17 cellular contexts compared by ENCODE assay signal in genomic region chr13:110310541-110311491, GRCh38. TPM values are rescaled to one million over a fixed set of nuclear protein-coding genes. Genes with fewer than 3 reads are reported as not detected.
DNase-seq lines count a peak whose midpoint lies in the region; ATAC-seq and TF ChIP-seq lines count a peak whose summit lies in the region.
"Had no signal": no experiment of that assay in that cellular context is flagged by ENCODE, and none has a peak within 500 bp of the region (broad histone marks: within the 10 kb centered on the region; RNA-seq: fewer than 3 reads in every experiment).

No MANE protein-coding gene starts in this region.

- H3K4me1 Mint-ChIP-seq in T-helper 2 cell treated with Interferon-gamma antibody and Interleukin-4, amounts not matched to agents 5 μg/mL and 100 μg/mL, for 36 hours (ENCODE audit: low read depth): no peaks in the 10 kb centered on the region
- no peaks in the 10 kb centered on the region for H3K4me1 Mint-ChIP-seq in CD14-positive monocyte

- H3K4me3 ChIP-seq in heart right ventricle (peak overlapping the region in 9 of 10 donors; percentile 3 to 97 (median 95)), gastroesophageal sphincter (peak overlapping the region; percentile 5 to 98), prostate gland (peak overlapping the region in 1 of 2 donors; percentile 2), vagina (peak overlapping the region; percentile 9 to 30)
- H3K4me3 ChIP-seq: MG63 had no signal

- TF ChIP-seq POLR2A in gastroesophageal sphincter (IDR thresholded peaks at IDR 0.05) (no peak), prostate gland (IDR thresholded peaks at IDR 0.05) (no peak), vagina (IDR thresholded peaks at IDR 0.05) (no peak)

- ATAC-seq in heart right ventricle (no peak), Right ventricle myocardium superior (ENCODE audit: poor library complexity) (no peak), gastroesophageal sphincter (no peak)
- ATAC-seq: pancreas had no signal

- no peak overlapping the region for H3K27ac Mint-ChIP-seq in T-helper 2 cell treated with Interferon-gamma antibody and Interleukin-4, amounts not matched to agents 5 μg/mL and 100 μg/mL, for 36 hours
- no peak overlapping the region for H3K27ac Mint-ChIP-seq in CD14-positive monocyte
- H3K27ac Mint-ChIP-seq: activated naive CD8-positive, alpha-beta T cell had no signal

- DNase-seq in heart right ventricle: no peak
- DNase-seq in Right ventricle myocardium superior: no peak
- DNase-seq in prostate gland (ENCODE audit: low spot score): no peak
- DNase-seq in vagina (ENCODE audit: extremely low spot score in 2 of 2): no peak
- DNase-seq in DMS114 treated with DMSO at 0.1 percent for 48 hours (lab: John Stamatoyannopoulos, UW; ENCODE audit: unreplicated experiment): no peak
- no peak for DNase-seq in T-helper 2 cell treated with Interferon-gamma antibody and Interleukin-4, amounts not matched to agents 5 μg/mL and 100 μg/mL, for 36 hours (ENCODE audit: low spot score)
- DNase-seq in CD14-positive monocyte (ENCODE audit: low spot score): no peak
- DNase-seq: activated T-cell treated with anti-CD3 and anti-CD28 coated beads for 4 hours, GF-D8, mesendoderm, MG63, NCI-H2029 treated with DMSO at 0.1 percent for 48 hours, NCI-H69, pancreas, T-helper 2 cell had no signal

- peaks cover 39 to 77% (median 68%) of the 10 kb centered on the region in 9 donors for H3K4me1 ChIP-seq in heart right ventricle
- peaks cover 2 to 68% (median 42%) of the 10 kb centered on the region in 3 donors for H3K4me1 ChIP-seq in gastroesophageal sphincter
- H3K4me1 ChIP-seq in prostate gland (replicated peaks): no peaks in the 10 kb centered on the region
- peaks cover 58% of the 10 kb centered on the region for H3K4me1 ChIP-seq in vagina
- H3K4me1 ChIP-seq: pancreas had no signal

- WGBS in heart right ventricle, 2 donors: 68% methylated on average over 17 of the region's 17 CpGs
- WGBS in gastroesophageal sphincter (ENCODE audit: low coverage in 1 of 2), 2 donors: 55 to 60% methylated on average over 8 to 11 of the region's 17 CpGs
- 81% methylated on average over 17 of the region's 17 CpGs for WGBS in prostate gland

- H3K9me3 Mint-ChIP-seq in T-helper 2 cell treated with Interferon-gamma antibody and Interleukin-4, amounts not matched to agents 5 μg/mL and 100 μg/mL, for 36 hours: no peaks in the 10 kb centered on the region
- peaks cover 0 to 5% (median 2%) of the 10 kb centered on the region in 7 donors for H3K9me3 Mint-ChIP-seq in CD14-positive monocyte

- H3K36me3 Mint-ChIP-seq in T-helper 2 cell treated with Interferon-gamma antibody and Interleukin-4, amounts not matched to agents 5 μg/mL and 100 μg/mL, for 36 hours (ENCODE audit: low read depth): no peaks in the 10 kb centered on the region
- H3K36me3 Mint-ChIP-seq in CD14-positive monocyte: no peaks in the 10 kb centered on the region
- H3K36me3 Mint-ChIP-seq: activated naive CD8-positive, alpha-beta T cell had no signal

- no peak overlapping the region for H3K4me3 Mint-ChIP-seq in T-helper 2 cell treated with Interferon-gamma antibody and Interleukin-4, amounts not matched to agents 5 μg/mL and 100 μg/mL, for 36 hours
- peak overlapping the region in 1 of 2 donors; percentile 49 for H3K4me3 Mint-ChIP-seq in CD14-positive monocyte
- H3K4me3 Mint-ChIP-seq: activated naive CD8-positive, alpha-beta T cell had no signal

- H3K27ac ChIP-seq in heart right ventricle (peak overlapping the region; percentile 9 to 99 (median 96)), gastroesophageal sphincter (peak overlapping the region; percentile 95 to 99 (median 98)), prostate gland (peak overlapping the region; percentile 86 to 91), vagina (peak overlapping the region; percentile 95)
- H3K27ac ChIP-seq: pancreas had no signal

- H3K36me3 ChIP-seq in heart right ventricle (peaks cover 0 to 34% (median 0%) of the 10 kb centered on the region in 9 donors), gastroesophageal sphincter (no peaks in the 10 kb centered on the region), prostate gland (no peaks in the 10 kb centered on the region), vagina (no peaks in the 10 kb centered on the region)
- H3K36me3 ChIP-seq: MG63, pancreas had no signal

- H3K9me3 ChIP-seq in heart right ventricle (no peaks in the 10 kb centered on the region), gastroesophageal sphincter (no peaks in the 10 kb centered on the region), prostate gland (no peaks in the 10 kb centered on the region), vagina (no peaks in the 10 kb centered on the region)
- H3K9me3 ChIP-seq: MG63, pancreas had no signal

- H3K27me3 ChIP-seq in heart right ventricle (peaks cover 0 to 63% (median 0%) of the 10 kb centered on the region in 7 donors), gastroesophageal sphincter (no peaks in the 10 kb centered on the region), prostate gland (replicated peaks; ENCODE audit: insufficient read depth) (no peaks in the 10 kb centered on the region), vagina (no peaks in the 10 kb centered on the region)
- H3K27me3 ChIP-seq: MG63 had no signal

- TF ChIP-seq EP300 in gastroesophageal sphincter (IDR thresholded peaks at IDR 0.05): no peak

- peaks cover 59% of the 10 kb centered on the region for H3K27me3 Mint-ChIP-seq in T-helper 2 cell treated with Interferon-gamma antibody and Interleukin-4, amounts not matched to agents 5 μg/mL and 100 μg/mL, for 36 hours (ENCODE audit: low read depth)
- peaks cover 53 to 85% (median 66%) of the 10 kb centered on the region in 3 donors for H3K27me3 Mint-ChIP-seq in CD14-positive monocyte (ENCODE audit: low read depth in 3 of 3)

- intact Hi-C loops in heart right ventricle (cut with DNase I) (loop anchor here in 3 of 10 donors (5.0 to 10.0 kb wide), 3 partner anchors 36 to 104 kb away; no protein-coding TSS in a partner anchor), Right ventricle myocardium superior (cut with DNase I) (no loop called here), prostate gland (cut with DNase I) (no loop called here), vagina (cut with DNase I) (no loop called here), CD14-positive monocyte (cut with micrococcal nuclease) (no loop called here)

- no peak for TF ChIP-seq CTCF in heart right ventricle (IDR thresholded peaks at IDR 0.05)
- TF ChIP-seq CTCF in gastroesophageal sphincter (IDR thresholded peaks at IDR 0.05): no peak
- TF ChIP-seq CTCF in prostate gland (IDR thresholded peaks at IDR 0.05): no peak
- no peak for TF ChIP-seq CTCF in vagina (IDR thresholded peaks at IDR 0.05)
- TF ChIP-seq CTCF in CD14-positive monocyte (IDR thresholded peaks at IDR 0.05): no peak

RNA-seq across cellular contexts. Expression of gene COL4A2, which starts 3.7 kb away (rescaled TPM):
- total RNA-seq in heart right ventricle: 100 to 1,000 TPM in 7 of 10 donors, 10 to 100 TPM in 3; 81.7 to 301 (median 128) TPM
- polyA plus RNA-seq in heart right ventricle: 100 to 1,000 TPM; 111 to 265 TPM
- total RNA-seq in Right ventricle myocardium superior: 91.2 TPM
- 100 to 1,000 TPM; 478 to 945 (median 543) TPM for total RNA-seq in gastroesophageal sphincter
- 100 to 1,000 TPM in 1 of 2 donors, 10 to 100 TPM in 1; 82.8 to 193 TPM for total RNA-seq in prostate gland
- 180 TPM for total RNA-seq in vagina
- not detected for polyA plus RNA-seq in CD14-positive monocyte

RNA-seq across cellular contexts. Expression of gene COL4A1, which starts 3.9 kb away (rescaled TPM):
- 100 to 1,000 TPM in 7 of 10 donors, 10 to 100 TPM in 3; 96.3 to 342 (median 147) TPM for total RNA-seq in heart right ventricle
- polyA plus RNA-seq in heart right ventricle: 100 to 1,000 TPM in 1 of 2 donors, 10 to 100 TPM in 1; 83.3 to 234 TPM
- total RNA-seq in Right ventricle myocardium superior: 107 TPM
- total RNA-seq in gastroesophageal sphincter: 100 to 1,000 TPM; 278 to 618 (median 440) TPM
- total RNA-seq in prostate gland: 100 to 1,000 TPM in 1 of 2 donors, 10 to 100 TPM in 1; 37.3 to 132 TPM
- 178 TPM for total RNA-seq in vagina
- under 1 TPM in 1 of 2 donors, not detected in 1; 0.25 TPM for polyA plus RNA-seq in CD14-positive monocyte
